ENCODE assay signal across 11 cellular contexts in the genomic region with DNA sequence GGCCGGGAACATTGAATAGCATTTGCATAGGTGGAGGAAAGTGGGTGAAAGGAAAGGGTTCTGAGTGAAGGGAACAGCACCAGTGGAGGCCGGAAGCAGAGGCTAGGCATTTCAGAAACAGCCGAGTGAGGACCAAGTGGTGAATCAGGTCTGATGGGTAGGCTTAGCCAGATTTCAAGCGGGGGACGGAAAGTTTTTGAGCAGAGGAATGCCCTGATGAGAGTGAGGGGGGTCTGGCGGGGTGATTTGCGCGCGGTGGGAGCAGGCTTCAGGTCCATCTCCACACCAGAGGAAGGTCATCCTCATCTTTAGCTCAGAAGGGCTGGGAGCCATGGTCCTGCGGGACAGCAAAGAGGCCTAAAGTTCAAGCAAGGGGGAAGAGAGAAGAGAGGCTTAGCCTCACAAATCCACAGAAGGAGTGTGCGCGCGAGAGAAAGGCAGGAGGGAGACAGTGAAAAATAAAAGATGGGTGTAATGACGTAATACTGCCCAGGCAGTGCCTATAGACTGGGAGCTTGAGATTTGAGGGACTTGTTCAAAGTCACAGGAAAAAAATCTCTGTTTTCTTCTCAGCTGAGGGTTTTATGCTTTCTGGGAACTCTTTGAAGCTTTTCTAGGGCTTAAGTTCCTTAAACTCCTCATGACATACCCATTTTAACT. TPM values are rescaled to one million over a fixed set of nuclear protein-coding genes. Genes with fewer than 3 reads are reported as not detected.
A peak's percentile ranks its signal among the peaks of the same experiment; 100 is the strongest.
DNase-seq lines count a peak whose midpoint lies in the region; ATAC-seq and TF ChIP-seq lines count a peak whose summit lies in the region.
"Had no signal": no experiment of that assay in that cellular context is flagged by ENCODE, and none has a peak within 500 bp of the region (broad histone marks: within the 10 kb centered on the region; RNA-seq: fewer than 3 reads in every experiment).

No MANE protein-coding gene starts in this region.

- H3K9ac ChIP-seq in fibroblast of lung (ENCODE audit: insufficient read depth, low read length) = peak overlapping the region; percentile 98

- no peak for ATAC-seq in CD8-positive, alpha-beta T cell
- no peak for ATAC-seq in HG03520 (IDR thresholded peaks at IDR 0.05; ENCODE audit: unreplicated experiment)

- DNase-seq in CD8-positive, alpha-beta T cell = no peak
- peak in 1 of 2 experiments; percentile 60 for DNase-seq in SJCRH30
- no peak for DNase-seq in fibroblast of lung (ENCODE audit: low read depth in 2 of 2)
- DNase-seq in osteoblast (ENCODE audit: insufficient read length, low spot score, missing footprints) = peak; percentile 69
- DNase-seq in GF-D8 (lab: John Stamatoyannopoulos, UW) = no peak
- no peak for DNase-seq in stimulated activated CD4-positive, alpha-beta T cell treated with anti-CD3 and anti-CD28 coated beads, Interleukin-4, amount 100 ng/mL, for 1 hour
- DNase-seq in NCI-H2107 treated with DMSO at 0.1 percent for 48 hours (lab: John Stamatoyannopoulos, UW; ENCODE audit: unreplicated experiment) = no peak
- DNase-seq: activated naive CD4-positive, alpha-beta T cell treated with anti-CD3 and anti-CD28 coated beads, Interleukin-2, amount 10 ng/mL, durations not matched to agents 7 days and 5 days; NCI-H1694; stimulated activated CD4-positive, alpha-beta T cell treated with anti-CD3 and anti-CD28 coated beads, Interleukin-1b, Interleukin-23, amount 100 ng/mL, for 48 hours had no signal

- no peak for TF ChIP-seq CTCF in CD8-positive, alpha-beta T cell (IDR thresholded peaks at IDR 0.05)
- TF ChIP-seq CTCF in fibroblast of lung (conservative IDR thresholded peaks at IDR 0.05 in 1 of 2, IDR thresholded peaks at IDR 0.05 in 1 of 2; ENCODE audit: low read depth in 1 of 2, low read length in 2 of 2) = no peak
- no peak for TF ChIP-seq CTCF in osteoblast (IDR thresholded peaks at IDR 0.05; ENCODE audit: extremely low read depth, low read depth, low read length)

- intact Hi-C loops in CD8-positive, alpha-beta T cell (cut with DNase I, micrococcal nuclease) = no loop called here

- no peak overlapping the region for H3K27ac ChIP-seq in CD8-positive, alpha-beta T cell (ENCODE audit: low read depth, low read length)
- H3K27ac ChIP-seq in SJCRH30 (peak overlapping the region; percentile 76), fibroblast of lung (ENCODE audit: insufficient read depth, low read length) (peak overlapping the region; percentile 72), osteoblast (ENCODE audit: low read depth, low read length) (no peak overlapping the region)

- no peak overlapping the region for H3K27ac Mint-ChIP-seq in CD8-positive, alpha-beta T cell
- H3K27ac Mint-ChIP-seq: activated naive CD4-positive, alpha-beta T cell treated with anti-CD3 and anti-CD28 coated beads, Interleukin-2, amount 10 ng/mL, durations not matched to agents 7 days and 5 days had no signal

- H3K9me3 Mint-ChIP-seq in CD8-positive, alpha-beta T cell = no peaks in the 10 kb centered on the region
- H3K9me3 Mint-ChIP-seq: activated naive CD4-positive, alpha-beta T cell treated with anti-CD3 and anti-CD28 coated beads, Interleukin-2, amount 10 ng/mL, durations not matched to agents 7 days and 5 days had no signal

- no peaks in the 10 kb centered on the region for H3K36me3 Mint-ChIP-seq in CD8-positive, alpha-beta T cell
- H3K36me3 Mint-ChIP-seq: activated naive CD4-positive, alpha-beta T cell treated with anti-CD3 and anti-CD28 coated beads, Interleukin-2, amount 10 ng/mL, durations not matched to agents 7 days and 5 days had no signal

- H3K4me3 ChIP-seq in CD8-positive, alpha-beta T cell (ENCODE audit: low read depth, low read length) = no peak overlapping the region
- H3K4me3 ChIP-seq in SJCRH30 (peak overlapping the region; percentile 78), fibroblast of lung (replicated peaks in 1 of 4; ENCODE audit: control extremely low read depth in 1 of 4, insufficient read depth in 1 of 4, low read depth in 3 of 4, low read length in 4 of 4) (peak overlapping the region; percentile 11 to 88 (median 60)), osteoblast (ENCODE audit: insufficient read depth, low read length) (no peak overlapping the region)

- H3K4me1 ChIP-seq in CD8-positive, alpha-beta T cell (ENCODE audit: insufficient read depth, low read length) = peaks cover 16% of the 10 kb centered on the region
- H3K4me1 ChIP-seq in SJCRH30 = peaks cover 10% of the 10 kb centered on the region
- peaks cover 27% of the 10 kb centered on the region for H3K4me1 ChIP-seq in fibroblast of lung (ENCODE audit: control insufficient read depth, extremely low read depth, insufficient read depth, low read length)
- peaks cover 8% of the 10 kb centered on the region for H3K4me1 ChIP-seq in osteoblast (ENCODE audit: insufficient read depth, low read length)

- H2AFZ ChIP-seq in fibroblast of lung (ENCODE audit: low read length) (peak overlapping the region; percentile 41), osteoblast (ENCODE audit: low read length) (no peak overlapping the region)

- H3K4me3 Mint-ChIP-seq in CD8-positive, alpha-beta T cell = peak overlapping the region; percentile 63
- H3K4me3 Mint-ChIP-seq: activated naive CD4-positive, alpha-beta T cell treated with anti-CD3 and anti-CD28 coated beads, Interleukin-2, amount 10 ng/mL, durations not matched to agents 7 days and 5 days had no signal

- H4K20me1 ChIP-seq in fibroblast of lung (ENCODE audit: control insufficient read depth, extremely low read depth, insufficient read depth, low read length) (no peaks in the 10 kb centered on the region), osteoblast (ENCODE audit: insufficient read depth, low read length) (no peaks in the 10 kb centered on the region)

- H3K4me1 Mint-ChIP-seq in CD8-positive, alpha-beta T cell (ENCODE audit: low read depth) = peaks cover 19% of the 10 kb centered on the region

- H3K27me3 Mint-ChIP-seq in CD8-positive, alpha-beta T cell (ENCODE audit: low read depth) = peaks cover 52% of the 10 kb centered on the region

- POLR2A ChIA-PET in CD8-positive, alpha-beta T cell (lab: Charles Lee) = no interaction called here

- H3K9me3 ChIP-seq in CD8-positive, alpha-beta T cell (ENCODE audit: low read length) = no peaks in the 10 kb centered on the region
- no peaks in the 10 kb centered on the region for H3K9me3 ChIP-seq in SJCRH30 (replicated peaks)
- no peaks in the 10 kb centered on the region for H3K9me3 ChIP-seq in fibroblast of lung (ENCODE audit: control insufficient read depth, insufficient read depth, low read depth, low read length)
- no peaks in the 10 kb centered on the region for H3K9me3 ChIP-seq in osteoblast (ENCODE audit: low read depth, low read length)

- H3K36me3 ChIP-seq in CD8-positive, alpha-beta T cell (ENCODE audit: insufficient read depth, low read length) = no peaks in the 10 kb centered on the region
- H3K36me3 ChIP-seq in SJCRH30 = no peaks in the 10 kb centered on the region
- H3K36me3 ChIP-seq in fibroblast of lung (ENCODE audit: control insufficient read depth, insufficient read depth, low read length) = no peaks in the 10 kb centered on the region
- H3K36me3 ChIP-seq in osteoblast (ENCODE audit: insufficient read depth, low read length) = no peaks in the 10 kb centered on the region

- CTCF ChIA-PET in CD8-positive, alpha-beta T cell (lab: Charles Lee) = interaction anchor here (3.1 kb wide), 1 partner anchor 12 kb away, joined by 18 read pairs; no protein-coding TSS in a partner anchor

- peak overlapping the region; percentile 78 for H3K4me2 ChIP-seq in fibroblast of lung (ENCODE audit: extremely low read depth, insufficient read depth, low read length)
- H3K4me2 ChIP-seq in osteoblast (ENCODE audit: insufficient read depth, low read length) = no peak overlapping the region

- peaks cover 22% of the 10 kb centered on the region for H3K27me3 ChIP-seq in CD8-positive, alpha-beta T cell (ENCODE audit: insufficient read depth, low read length)
- H3K27me3 ChIP-seq in SJCRH30 (no peaks in the 10 kb centered on the region), fibroblast of lung (ENCODE audit: control insufficient read depth, insufficient read depth, low read length) (no peaks in the 10 kb centered on the region), osteoblast (ENCODE audit: insufficient read depth, low read length) (peaks cover 40% of the 10 kb centered on the region)

- peaks cover 13% of the 10 kb centered on the region for H3K79me2 ChIP-seq in fibroblast of lung (ENCODE audit: control insufficient read depth, insufficient read depth, low read length)
- H3K79me2 ChIP-seq in osteoblast (ENCODE audit: insufficient read depth, low read length) = no peaks in the 10 kb centered on the region

RNA-seq across cellular contexts. Expression of gene DENND2A, which starts 1.0 kb away (rescaled TPM):
- under 1 TPM in 1 of 2 experiments, not detected in 1; 0.27 TPM for total RNA-seq in CD8-positive, alpha-beta T cell
- 9.2 and 10.7 TPM in 2 replicates for total RNA-seq in SJCRH30 (2014; rRNA removed; shearing (Covaris generic))
- total RNA-seq in fibroblast of lung (39.0 and 40.8 TPM in 2 replicates), osteoblast (0.36 and 0.59 TPM in 2 replicates)
- 25.8 and 30.6 TPM in 2 replicates for polyA plus RNA-seq in fibroblast of lung
- polyA plus RNA-seq in fibroblast of lung (2012) = 30.7 and 33.8 TPM in 2 replicates
- polyA minus RNA-seq in fibroblast of lung (ENCODE audit: low replicate concordance) = 53.6 and 70.6 TPM in 2 replicates

RNA-seq across cellular contexts. Expression of gene ADCK2, which starts 31.1 kb away (rescaled TPM):
- 10 to 100 TPM; 15.4 to 17.0 TPM for total RNA-seq in CD8-positive, alpha-beta T cell
- 16.1 and 17.3 TPM in 2 replicates for total RNA-seq in SJCRH30 (2014; rRNA removed; shearing (Covaris generic))
- 24.9 and 37.5 TPM in 2 replicates for total RNA-seq in fibroblast of lung
- polyA plus RNA-seq in fibroblast of lung = 7.1 and 9.5 TPM in 2 replicates
- polyA plus RNA-seq in fibroblast of lung (2012) = 7.9 and 11.0 TPM in 2 replicates
- 7.0 and 12.7 TPM in 2 replicates for polyA minus RNA-seq in fibroblast of lung (ENCODE audit: low replicate concordance)
- 25.3 and 28.6 TPM in 2 replicates for total RNA-seq in osteoblast

RNA-seq across cellular contexts. Expression of gene NDUFB2, which starts 54.8 kb away (rescaled TPM):
- 10 to 100 TPM; 83.9 to 84.5 TPM for total RNA-seq in CD8-positive, alpha-beta T cell
- total RNA-seq in SJCRH30 (2014; rRNA removed; shearing (Covaris generic)) = 158 and 204 TPM in 2 replicates
- total RNA-seq in fibroblast of lung (44.9 and 116 TPM in 2 replicates), osteoblast (56.5 and 66.3 TPM in 2 replicates)
- 283 and 307 TPM in 2 replicates for polyA plus RNA-seq in fibroblast of lung
- 363 and 375 TPM in 2 replicates for polyA plus RNA-seq in fibroblast of lung (2012)
- polyA minus RNA-seq in fibroblast of lung (ENCODE audit: low replicate concordance) = 98.1 and 104 TPM in 2 replicates

Comparison
In these comparisons a context has a peak if more than half of its experiments do, and no peak if none do; other contexts are left out.
1. H3K27ac ChIP-seq: peak in SJCRH30 (single experiment) and fibroblast of lung (single experiment); none in CD8-positive, alpha-beta T cell (single experiment) and osteoblast (single experiment).
2. H3K4me3 ChIP-seq: peak in SJCRH30 (single experiment) and fibroblast of lung (4 of 4); none in CD8-positive, alpha-beta T cell (single experiment) and osteoblast (single experiment).